ENCODE assay signal across 21 cellular contexts in genomic region chr17:8147141-8147804, GRCh38. TPM values are rescaled to one million over a fixed set of nuclear protein-coding genes. Genes with fewer than 3 reads are reported as not detected.
DNase-seq lines count a peak whose midpoint lies in the region; ATAC-seq, FAIRE-seq and TF ChIP-seq lines count a peak whose summit lies in the region.
"Had no signal": no experiment of that assay in that cellular context is flagged by ENCODE, and none has a peak within 500 bp of the region (broad histone marks: within the 10 kb centered on the region; RNA-seq: fewer than 3 reads in every experiment).

No MANE protein-coding gene starts in this region.

- WGBS in adrenal gland, 4 donors, result 72 to 79% (median 77%) methylated on average over 13 to 26 of the region's 26 CpGs

- no peaks in the 10 kb centered on the region for H3K9me3 ChIP-seq in adrenal gland (replicated peaks in 1 of 3)
- no peaks in the 10 kb centered on the region for H3K9me3 ChIP-seq in kidney (ENCODE audit: control insufficient read depth in 1 of 2, low read length in 2 of 2)
- H3K9me3 ChIP-seq: A549 had no signal

- in situ Hi-C loops in G401 (cut with HindIII; ENCODE audit: low sequenced_read_pairs), result no loop called here

- ATAC-seq in stimulated activated effector memory CD8-positive, alpha-beta T cell treated with anti-CD3 and anti-CD28 coated beads, Interleukin-12 subunit alpha, Interleukin-12 subunit beta, amount 100 ng/mL, for 72 hours, result no peak
- no peak for ATAC-seq in HG03025 (IDR thresholded peaks at IDR 0.05; ENCODE audit: low FRiP score, unreplicated experiment)
- ATAC-seq: A549, HepG2 had no signal

- H3K36me3 Mint-ChIP-seq in activated CD4-positive, alpha-beta memory T cell treated with anti-CD3 and anti-CD28 coated beads, Interleukin-2, amount 10 ng/mL, durations not matched to agents 7 days and 5 days (ENCODE audit: low read depth), result peaks cover 61% of the 10 kb centered on the region
- H3K36me3 Mint-ChIP-seq in activated CD4-positive, alpha-beta memory T cell treated with anti-CD3 and anti-CD28 coated beads for 36 hours, result peaks cover 36% of the 10 kb centered on the region
- no peaks in the 10 kb centered on the region for H3K36me3 Mint-ChIP-seq in stimulated activated effector memory CD8-positive, alpha-beta T cell treated with anti-CD3 and anti-CD28 coated beads, Interleukin-12 subunit alpha, Interleukin-12 subunit beta, amount 100 ng/mL, for 72 hours
- H3K36me3 Mint-ChIP-seq: type B pancreatic cell had no signal

- CTCF ChIA-PET in activated CD4-positive, alpha-beta memory T cell treated with anti-CD3 and anti-CD28 coated beads, Interleukin-2, amount 10 ng/mL, durations not matched to agents 7 days and 5 days (lab: Charles Lee), result interaction anchor here (0.9 kb wide), 1 partner anchor 8 kb away, joined by 5 read pairs; no protein-coding TSS in a partner anchor
- CTCF ChIA-PET in activated CD4-positive, alpha-beta memory T cell treated with anti-CD3 and anti-CD28 coated beads for 36 hours (lab: Charles Lee), result interaction anchor here (1.2 kb wide), 1 partner anchor 8 kb away, joined by 5 read pairs; no protein-coding TSS in a partner anchor

- no peak overlapping the region for H3K9ac ChIP-seq in kidney (ENCODE audit: low read length in 2 of 2)

- H3K27ac ChIP-seq in adrenal gland, result peak overlapping the region in 4 of 5 donors; percentile 6 to 81 (median 48)
- H3K27ac ChIP-seq in kidney (ENCODE audit: low read depth in 2 of 2, low read length in 2 of 2), result no peak overlapping the region
- H3K27ac ChIP-seq: A549 had no signal

- H3K4me3 Mint-ChIP-seq in activated CD4-positive, alpha-beta memory T cell treated with anti-CD3 and anti-CD28 coated beads, Interleukin-2, amount 10 ng/mL, durations not matched to agents 7 days and 5 days, result no peak overlapping the region
- no peak overlapping the region for H3K4me3 Mint-ChIP-seq in activated CD4-positive, alpha-beta memory T cell treated with anti-CD3 and anti-CD28 coated beads for 36 hours
- H3K4me3 Mint-ChIP-seq in stimulated activated effector memory CD8-positive, alpha-beta T cell treated with anti-CD3 and anti-CD28 coated beads, Interleukin-12 subunit alpha, Interleukin-12 subunit beta, amount 100 ng/mL, for 72 hours, result no peak overlapping the region
- H3K4me3 Mint-ChIP-seq: H9, type B pancreatic cell had no signal

- H3K27me3 Mint-ChIP-seq in activated CD4-positive, alpha-beta memory T cell treated with anti-CD3 and anti-CD28 coated beads, Interleukin-2, amount 10 ng/mL, durations not matched to agents 7 days and 5 days, result no peaks in the 10 kb centered on the region
- no peaks in the 10 kb centered on the region for H3K27me3 Mint-ChIP-seq in activated CD4-positive, alpha-beta memory T cell treated with anti-CD3 and anti-CD28 coated beads for 36 hours

- no peaks in the 10 kb centered on the region for H3K9me3 Mint-ChIP-seq in activated CD4-positive, alpha-beta memory T cell treated with anti-CD3 and anti-CD28 coated beads, Interleukin-2, amount 10 ng/mL, durations not matched to agents 7 days and 5 days
- H3K9me3 Mint-ChIP-seq in activated CD4-positive, alpha-beta memory T cell treated with anti-CD3 and anti-CD28 coated beads for 36 hours, result no peaks in the 10 kb centered on the region
- H3K9me3 Mint-ChIP-seq in stimulated activated effector memory CD8-positive, alpha-beta T cell treated with anti-CD3 and anti-CD28 coated beads, Interleukin-12 subunit alpha, Interleukin-12 subunit beta, amount 100 ng/mL, for 72 hours, result no peaks in the 10 kb centered on the region
- H3K9me3 Mint-ChIP-seq: activated T-helper 2 cell treated with anti-CD3 and anti-CD28 coated beads, Interferon-gamma antibody, Interleukin-2, Interleukin-4, amounts not matched to agents 10 μg/mL and 5 μg/mL and 100 μg/mL, durations not matched to agents 14 hours and 24 hours and 36 hours; H9; nephron; type B pancreatic cell had no signal

- DNase-seq in activated CD4-positive, alpha-beta memory T cell treated with anti-CD3 and anti-CD28 coated beads, Interleukin-2, amount 10 ng/mL, durations not matched to agents 7 days and 5 days, result no peak
- no peak for DNase-seq in activated CD4-positive, alpha-beta memory T cell treated with anti-CD3 and anti-CD28 coated beads for 36 hours
- peak in 3 of 7 donors; percentile 39 to 54 (median 48) for DNase-seq in adrenal gland
- peak; percentile 73 for DNase-seq in kidney
- no peak for DNase-seq in stimulated activated effector memory CD8-positive, alpha-beta T cell treated with anti-CD3 and anti-CD28 coated beads, Interleukin-12 subunit alpha, Interleukin-12 subunit beta, amount 100 ng/mL, for 72 hours (ENCODE audit: low spot score in 2 of 2)
- DNase-seq in NCI-H2196 treated with DMSO at 0.1 percent for 48 hours (lab: John Stamatoyannopoulos, UW; ENCODE audit: unreplicated experiment), result no peak
- DNase-seq in G401 (ENCODE audit: low spot score), result no peak
- DNase-seq: activated CD4-positive, alpha-beta T cell treated with anti-CD3 and anti-CD28 coated beads, Interleukin-2, amount 50 U/mL, for 48 hours; H9; MM.1S; NCI-H187 treated with DMSO at 0.1 percent for 48 hours; NCI-H524; stimulated activated CD4-positive, alpha-beta T cell treated with anti-CD3 and anti-CD28 coated beads, Interleukin-2, amount 100 ng/mL, for 48 hours had no signal

- peaks cover 0 to 85% of the 10 kb centered on the region in 2 donors for H3K36me3 ChIP-seq in adrenal gland (replicated peaks in 1 of 2)
- H3K36me3 ChIP-seq in kidney (ENCODE audit: control insufficient read depth in 1 of 2, insufficient read depth in 2 of 2, low read length in 2 of 2), result peaks cover 63 to 82% of the 10 kb centered on the region in 2 donors

- TF ChIP-seq CTCF in adrenal gland (IDR thresholded peaks at IDR 0.05) (no peak), kidney (IDR thresholded peaks at IDR 0.05; ENCODE audit: borderline replicate concordance, extremely low read depth, insufficient read depth) (no peak)

- no peak for FAIRE-seq in kidney (lab: Jason Lieb, UNC)
- FAIRE-seq: A549, HepG2 had no signal

- intact Hi-C loops in activated CD4-positive, alpha-beta memory T cell treated with anti-CD3 and anti-CD28 coated beads for 36 hours (cut with micrococcal nuclease), result no loop called here
- intact Hi-C loops in adrenal gland (cut with DNase I), result no loop called here
- intact Hi-C loops in kidney (cut with DNase I), result no loop called here

- TF ChIP-seq POLR2A in adrenal gland (IDR thresholded peaks at IDR 0.05), result peak in 1 of 2 donors; percentile 21

- no peak overlapping the region for H3K4me3 ChIP-seq in adrenal gland
- H3K4me3 ChIP-seq in kidney (ENCODE audit: low read length in 2 of 2), result no peak overlapping the region
- H3K4me3 ChIP-seq: A549 had no signal

- H3K27ac Mint-ChIP-seq in activated CD4-positive, alpha-beta memory T cell treated with anti-CD3 and anti-CD28 coated beads, Interleukin-2, amount 10 ng/mL, durations not matched to agents 7 days and 5 days, result peak overlapping the region; percentile 40
- no peak overlapping the region for H3K27ac Mint-ChIP-seq in activated CD4-positive, alpha-beta memory T cell treated with anti-CD3 and anti-CD28 coated beads for 36 hours
- H3K27ac Mint-ChIP-seq in stimulated activated effector memory CD8-positive, alpha-beta T cell treated with anti-CD3 and anti-CD28 coated beads, Interleukin-12 subunit alpha, Interleukin-12 subunit beta, amount 100 ng/mL, for 72 hours, result peak overlapping the region; percentile 81
- H3K27ac Mint-ChIP-seq: activated T-helper 2 cell treated with anti-CD3 and anti-CD28 coated beads, Interferon-gamma antibody, Interleukin-2, Interleukin-4, amounts not matched to agents 10 μg/mL and 5 μg/mL and 100 μg/mL, durations not matched to agents 14 hours and 24 hours and 36 hours; nephron; type B pancreatic cell had no signal

- H3K4me1 Mint-ChIP-seq in activated CD4-positive, alpha-beta memory T cell treated with anti-CD3 and anti-CD28 coated beads, Interleukin-2, amount 10 ng/mL, durations not matched to agents 7 days and 5 days, result peaks cover 20% of the 10 kb centered on the region
- peaks cover 3% of the 10 kb centered on the region for H3K4me1 Mint-ChIP-seq in activated CD4-positive, alpha-beta memory T cell treated with anti-CD3 and anti-CD28 coated beads for 36 hours (ENCODE audit: low read depth)
- H3K4me1 Mint-ChIP-seq in stimulated activated effector memory CD8-positive, alpha-beta T cell treated with anti-CD3 and anti-CD28 coated beads, Interleukin-12 subunit alpha, Interleukin-12 subunit beta, amount 100 ng/mL, for 72 hours, result peaks cover 27% of the 10 kb centered on the region

- POLR2A ChIA-PET in activated CD4-positive, alpha-beta memory T cell treated with anti-CD3 and anti-CD28 coated beads, Interleukin-2, amount 10 ng/mL, durations not matched to agents 7 days and 5 days (lab: Charles Lee), result interaction anchor here (1.3 to 4.3 kb wide), 4 partner anchors 8 to 26 kb away, joined by 3 to 37 read pairs (median 17); no protein-coding TSS in a partner anchor
- POLR2A ChIA-PET in activated CD4-positive, alpha-beta memory T cell treated with anti-CD3 and anti-CD28 coated beads for 36 hours (lab: Charles Lee), result no interaction called here

- H3K4me1 ChIP-seq in adrenal gland (replicated peaks in 1 of 2), result peaks cover 14 to 32% of the 10 kb centered on the region in 2 donors
- peaks cover 4 to 9% of the 10 kb centered on the region in 2 donors for H3K4me1 ChIP-seq in kidney (ENCODE audit: control insufficient read depth in 1 of 2, insufficient read depth in 1 of 2, low read depth in 1 of 2, low read length in 2 of 2)

- no peaks in the 10 kb centered on the region for H3K27me3 ChIP-seq in adrenal gland

RNA-seq across cellular contexts. Expression of gene PER1, which starts 4.9 kb away (rescaled TPM):
- total RNA-seq in activated CD4-positive, alpha-beta memory T cell treated with anti-CD3 and anti-CD28 coated beads, Interleukin-2, amount 10 ng/mL, durations not matched to agents 7 days and 5 days, result 10 to 100 TPM; 53.5 to 56.6 TPM
- total RNA-seq in activated CD4-positive, alpha-beta memory T cell treated with anti-CD3 and anti-CD28 coated beads for 36 hours, result 10 to 100 TPM; 48.9 to 56.3 TPM
- total RNA-seq in adrenal gland (100 to 1,000 TPM in 5 of 8 donors, 10 to 100 TPM in 3; 40.1 to 295 (median 108) TPM), kidney (161 TPM)
- polyA plus RNA-seq in adrenal gland (100 to 1,000 TPM in 2 of 3 donors, 10 to 100 TPM in 1; 12.4 to 360 (median 161) TPM), kidney (ENCODE audit: insufficient read depth, low read depth, low replicate concordance) (25.2 TPM)
- total RNA-seq in G401 (2014; rRNA removed; shearing (Covaris generic)), result 29.0 and 34.0 TPM in 2 replicates

RNA-seq across cellular contexts. Expression of gene VAMP2, which starts 15.5 kb away (rescaled TPM):
- total RNA-seq in activated CD4-positive, alpha-beta memory T cell treated with anti-CD3 and anti-CD28 coated beads, Interleukin-2, amount 10 ng/mL, durations not matched to agents 7 days and 5 days, result 10 to 100 TPM; 75.2 to 79.1 TPM
- total RNA-seq in activated CD4-positive, alpha-beta memory T cell treated with anti-CD3 and anti-CD28 coated beads for 36 hours, result 10 to 100 TPM; 30.1 to 30.4 TPM
- 100 to 1,000 TPM in 2 of 8 donors, 10 to 100 TPM in 6; 18.8 to 139 (median 61.5) TPM for total RNA-seq in adrenal gland
- 100 to 1,000 TPM in 1 of 3 donors, 10 to 100 TPM in 2; 65.8 to 206 (median 81.2) TPM for polyA plus RNA-seq in adrenal gland
- total RNA-seq in kidney, result 107 TPM
- 124 TPM for polyA plus RNA-seq in kidney (ENCODE audit: insufficient read depth, low read depth, low replicate concordance)
- total RNA-seq in G401 (2014; rRNA removed; shearing (Covaris generic)), result 1.0 and 1.4 TPM in 2 replicates

RNA-seq across cellular contexts. Expression of gene HES7, which starts 23.4 kb away (rescaled TPM):
- total RNA-seq in activated CD4-positive, alpha-beta memory T cell treated with anti-CD3 and anti-CD28 coated beads, Interleukin-2, amount 10 ng/mL, durations not matched to agents 7 days and 5 days, result 1 to 10 TPM; 1.4 to 1.5 TPM
- total RNA-seq in activated CD4-positive, alpha-beta memory T cell treated with anti-CD3 and anti-CD28 coated beads for 36 hours, result 1 to 10 TPM; 2.5 to 2.8 TPM
- under 1 TPM in 2 of 8 donors, not detected in 6; 0.29 to 0.34 TPM for total RNA-seq in adrenal gland
- polyA plus RNA-seq in adrenal gland, result 1 to 10 TPM in 1 of 3 donors, under 1 TPM in 1, not detected in 1; 0.32 to 1.0 TPM
- 0.25 TPM for total RNA-seq in kidney
- polyA plus RNA-seq in kidney (ENCODE audit: insufficient read depth, low read depth, low replicate concordance), result not detected
- total RNA-seq in G401 (2014; rRNA removed; shearing (Covaris generic)), result 1.1 and 3.9 TPM in 2 replicates
- total RNA-seq: HepG2, liver, SK-MEL-5 had no signal
- polyA plus RNA-seq: HepG2, liver had no signal

RNA-seq across cellular contexts. Expression of gene TMEM107, which starts 28.9 kb away (rescaled TPM):
- 10 to 100 TPM; 49.7 to 53.9 TPM for total RNA-seq in activated CD4-positive, alpha-beta memory T cell treated with anti-CD3 and anti-CD28 coated beads, Interleukin-2, amount 10 ng/mL, durations not matched to agents 7 days and 5 days
- total RNA-seq in activated CD4-positive, alpha-beta memory T cell treated with anti-CD3 and anti-CD28 coated beads for 36 hours, result 10 to 100 TPM; 32.6 to 35.3 TPM
- total RNA-seq in adrenal gland, result 10 to 100 TPM in 7 of 8 donors, 1 to 10 TPM in 1; 6.2 to 31.9 (median 20.1) TPM
- polyA plus RNA-seq in adrenal gland, result 10 to 100 TPM in 2 of 3 donors, 1 to 10 TPM in 1; 8.3 to 14.0 (median 11.9) TPM
- 23.4 TPM for total RNA-seq in kidney
- 24.6 TPM for polyA plus RNA-seq in kidney (ENCODE audit: insufficient read depth, low read depth, low replicate concordance)
- 37.8 and 60.6 TPM in 2 replicates for total RNA-seq in G401 (2014; rRNA removed; shearing (Covaris generic))

RNA-seq across cellular contexts. Expression of gene ALOXE3, which starts 29.0 kb away (rescaled TPM):
- total RNA-seq in activated CD4-positive, alpha-beta memory T cell treated with anti-CD3 and anti-CD28 coated beads, Interleukin-2, amount 10 ng/mL, durations not matched to agents 7 days and 5 days, result not detected
- under 1 TPM; 0.12 TPM for total RNA-seq in activated CD4-positive, alpha-beta memory T cell treated with anti-CD3 and anti-CD28 coated beads for 36 hours
- total RNA-seq in adrenal gland, result not detected
- polyA plus RNA-seq in adrenal gland, result not detected
- total RNA-seq in kidney, result not detected
- polyA plus RNA-seq in kidney (ENCODE audit: insufficient read depth, low read depth, low replicate concordance), result not detected
- total RNA-seq in G401 (2014; rRNA removed; shearing (Covaris generic)), result 0.85 TPM in 1 of 2 replicates, not detected in the other
- total RNA-seq: activated T-helper 2 cell treated with anti-CD3 and anti-CD28 coated beads, Interferon-gamma antibody, Interleukin-2, Interleukin-4, amounts not matched to agents 10 μg/mL and 5 μg/mL and 100 μg/mL, durations not matched to agents 14 hours and 24 hours and 36 hours; HepG2; liver; SK-MEL-5 had no signal
- polyA plus RNA-seq: liver had no signal

Comparison
In these comparisons a context has a peak if more than half of its experiments do, and no peak if none do; other contexts are left out.
1. H3K27ac ChIP-seq: peak in adrenal gland (4 of 5); none in kidney (0 of 2).